ENCODE assay signal across 9 cellular contexts in genomic region chr6:144675231-144675861, GRCh38.
DNase-seq lines count a peak whose midpoint lies in the region; ATAC-seq and TF ChIP-seq lines count a peak whose summit lies in the region.
"Had no signal": no experiment of that assay in that cellular context is flagged by ENCODE, and none has a peak within 500 bp of the region (broad histone marks: within the 10 kb centered on the region; RNA-seq: fewer than 3 reads in every experiment).

No MANE protein-coding gene starts in this region.

- H3K27me3 Mint-ChIP-seq in progenitor cell of endocrine pancreas (no peaks in the 10 kb centered on the region), endodermal cell (ENCODE audit: insufficient read depth) (no peaks in the 10 kb centered on the region)
- H3K27me3 Mint-ChIP-seq: naive thymus-derived CD8-positive, alpha-beta T cell had no signal

- H3K9me3 Mint-ChIP-seq in progenitor cell of endocrine pancreas (ENCODE audit: low read depth) = peaks cover 40% of the 10 kb centered on the region
- H3K9me3 Mint-ChIP-seq in endodermal cell = peaks cover 52% of the 10 kb centered on the region

- no peaks in the 10 kb centered on the region for H3K27me3 ChIP-seq in endodermal cell (ENCODE audit: control insufficient read depth, insufficient read depth, low read length, poor library complexity, severe bottlenecking)

- H3K4me1 Mint-ChIP-seq in progenitor cell of endocrine pancreas (ENCODE audit: low read depth) (no peaks in the 10 kb centered on the region), endodermal cell (peaks cover 2% of the 10 kb centered on the region)

- H3K9me3 ChIP-seq in endodermal cell (ENCODE audit: control insufficient read depth, low read length) = peaks cover 46% of the 10 kb centered on the region

- DNase-seq in NCI-H187 treated with DMSO at 0.1 percent for 48 hours (lab: John Stamatoyannopoulos, UW) (peak; percentile 82), astrocyte of the spinal cord (ENCODE audit: low read depth, low spot score) (peak; percentile 78), progenitor cell of endocrine pancreas (ENCODE audit: low spot score, unreplicated experiment) (no peak), endodermal cell (no peak), SK-N-DZ (ENCODE audit: low spot score) (no peak), mesenteric fat pad (ENCODE audit: low spot score) (no peak)

- in situ Hi-C loops in astrocyte of the spinal cord (cut with HindIII; ENCODE audit: low sequenced_read_pairs) = no loop called here

- TF ChIP-seq CTCF in astrocyte of the spinal cord (IDR thresholded peaks at IDR 0.05; ENCODE audit: low read depth, low read length) (no peak), progenitor cell of endocrine pancreas (IDR thresholded peaks at IDR 0.05; ENCODE audit: unreplicated experiment) (no peak), endodermal cell (conservative IDR thresholded peaks at IDR 0.05) (no peak)

- H3K36me3 Mint-ChIP-seq in progenitor cell of endocrine pancreas (ENCODE audit: insufficient read depth) = peaks cover 48% of the 10 kb centered on the region
- H3K36me3 Mint-ChIP-seq in endodermal cell (ENCODE audit: low read depth) = peaks cover 25% of the 10 kb centered on the region

- H3K27ac Mint-ChIP-seq in progenitor cell of endocrine pancreas (peak overlapping the region; percentile 82), endodermal cell (no peak overlapping the region)

- H3K4me1 ChIP-seq in endodermal cell (ENCODE audit: control insufficient read depth, insufficient read depth, low read length) = no peaks in the 10 kb centered on the region

- H3K4me3 ChIP-seq in astrocyte of the spinal cord (ENCODE audit: low read depth, low read length) = no peak overlapping the region
- no peak overlapping the region for H3K4me3 ChIP-seq in endodermal cell (ENCODE audit: low read length)

- peak; percentile 65 for ATAC-seq in GM21423 (IDR thresholded peaks at IDR 0.05; ENCODE audit: unreplicated experiment)
- ATAC-seq in HG02610 (IDR thresholded peaks at IDR 0.05; ENCODE audit: unreplicated experiment) = no peak

- WGBS in endodermal cell (ENCODE audit: insufficient coverage in 1 of 2, insufficient read length in 1 of 2), 2 experiments = 95 to 100% methylated on average over 4 to 6 of the region's 6 CpGs

- peaks cover 15% of the 10 kb centered on the region for H3K36me3 ChIP-seq in endodermal cell (ENCODE audit: control insufficient read depth, insufficient read depth, low read length)

- H3K27ac ChIP-seq in endodermal cell (ENCODE audit: low read depth, low read length) = no peak overlapping the region

- H3K9ac ChIP-seq in endodermal cell (ENCODE audit: extremely low read depth, low read length, poor library complexity, severe bottlenecking) = no peak overlapping the region

- H3K4me3 Mint-ChIP-seq in progenitor cell of endocrine pancreas (ENCODE audit: low read depth) (no peak overlapping the region), endodermal cell (no peak overlapping the region)

Comparison
In these comparisons a context has a peak if more than half of its experiments do, and no peak if none do; other contexts are left out.
1. DNase-seq: peak in NCI-H187 treated with DMSO at 0.1 percent for 48 hours (single experiment) and astrocyte of the spinal cord (single experiment); none in progenitor cell of endocrine pancreas (single experiment), endodermal cell (single experiment), SK-N-DZ (single experiment) and mesenteric fat pad (single experiment).